Comparison of ENCODE assay signal across 17 cellular contexts in genomic region chr3:43966126-43966525, GRCh38.
"Had no signal": no experiment of that assay in that cellular context is flagged by ENCODE, and none has a peak within 500 bp of the region (broad histone marks: within the 10 kb centered on the region; RNA-seq: fewer than 3 reads in every experiment).

No MANE protein-coding gene starts in this region.

- H3K4me3 ChIP-seq: dorsolateral prefrontal cortex, mucosa of descending colon, ovary, psoas muscle, stomach had no signal

- H3K36me3 Mint-ChIP-seq: brain had no signal

- H3K4me3 Mint-ChIP-seq: activated T-helper 17 cell treated with anti-CD3 and anti-CD28 coated beads, Interleukin-2, amount 50 U/mL, for 72 hours; brain; naive thymus-derived CD4-positive, alpha-beta T cell had no signal

- H3K4me1 Mint-ChIP-seq: activated T-helper 17 cell treated with anti-CD3 and anti-CD28 coated beads, Interleukin-2, amount 50 U/mL, for 72 hours had no signal

- ATAC-seq: activated T-helper 17 cell treated with anti-CD3 and anti-CD28 coated beads, Interleukin-2, amount 50 U/mL, for 72 hours; mucosa of descending colon; naive thymus-derived CD4-positive, alpha-beta T cell; psoas muscle; right cardiac atrium had no signal

- H3K36me3 ChIP-seq: ovary, stomach had no signal

- H3K27ac Mint-ChIP-seq: activated T-helper 17 cell treated with anti-CD3 and anti-CD28 coated beads, Interleukin-2, amount 50 U/mL, for 72 hours; brain; naive thymus-derived CD4-positive, alpha-beta T cell had no signal

- H3K27ac ChIP-seq: dorsolateral prefrontal cortex, ovary, psoas muscle, stomach had no signal

- H3K4me1 ChIP-seq: psoas muscle, stomach had no signal

- H3K9me3 ChIP-seq: mucosa of descending colon, ovary, psoas muscle, stomach had no signal

- DNase-seq: activated CD4-positive, alpha-beta T cell treated with anti-CD3 and anti-CD28 coated beads, Interleukin-2, amount 50 U/mL, for 4 hours; activated naive CD4-positive, alpha-beta T cell; activated T-cell treated with anti-CD3 and anti-CD28 coated beads, Interleukin-2, amount 50 U/mL, for 1 hour; caudate nucleus; dorsolateral prefrontal cortex; foreskin fibroblast; mesenchymal stem cell; mucosa of descending colon; naive thymus-derived CD4-positive, alpha-beta T cell; ovary; psoas muscle; right cardiac atrium; stimulated activated CD4-positive, alpha-beta T cell treated with anti-CD3 and anti-CD28 coated beads, Interleukin-2, amount 100 ng/mL, for 24 hours; stomach; trophoblast cell had no signal

- H3K9me3 Mint-ChIP-seq: activated T-helper 17 cell treated with anti-CD3 and anti-CD28 coated beads, Interleukin-2, amount 50 U/mL, for 72 hours; brain; naive thymus-derived CD4-positive, alpha-beta T cell had no signal

- H3K27me3 ChIP-seq: ovary had no signal
